ENCODE assay signal across 9 cellular contexts in the genomic region with DNA sequence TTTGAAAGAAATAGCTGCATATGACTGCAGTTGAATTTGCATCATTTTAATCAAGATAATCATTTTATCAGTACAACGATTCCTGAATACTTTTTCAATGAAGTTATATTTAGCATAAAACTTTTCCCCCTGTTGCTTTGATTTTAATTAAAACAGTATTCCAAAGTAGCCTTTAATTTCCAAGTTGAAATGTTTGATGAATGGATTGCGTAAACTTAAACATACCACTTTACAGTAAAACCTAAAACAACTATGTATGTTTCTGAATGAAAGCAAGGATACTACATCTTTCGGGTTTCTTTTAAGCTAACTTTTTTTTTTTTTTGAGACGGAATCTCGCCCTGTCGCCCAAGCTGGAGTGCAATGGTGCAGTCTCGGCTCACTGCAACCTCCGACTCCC. TPM values are rescaled to one million over a fixed set of nuclear protein-coding genes. Genes with fewer than 3 reads are reported as not detected.
DNase-seq lines count a peak whose midpoint lies in the region; ATAC-seq, FAIRE-seq and TF ChIP-seq lines count a peak whose summit lies in the region.
"Had no signal": no experiment of that assay in that cellular context is flagged by ENCODE, and none has a peak within 500 bp of the region (broad histone marks: within the 10 kb centered on the region; RNA-seq: fewer than 3 reads in every experiment).

No MANE protein-coding gene starts in this region.

- H4K5ac ChIP-seq in IMR-90 (ENCODE audit: low read depth, low read length), result no peak overlapping the region

- H3K9me1 ChIP-seq in IMR-90 (ENCODE audit: insufficient read depth, low read length), result no peaks in the 10 kb centered on the region; the same call in 1 of the 2 replicates

- peak overlapping the region; percentile 95 for H3K4me3 Mint-ChIP-seq in central memory CD8-positive, alpha-beta T cell

- H3K4me1 ChIP-seq in A673 (ENCODE audit: insufficient read depth, low read length, poor library complexity, severe bottlenecking) (peaks cover 7% of the 10 kb centered on the region), IMR-90 (ENCODE audit: control insufficient read depth, insufficient read depth, low read length) (peaks cover 2% of the 10 kb centered on the region; the same call in 1 of the 2 replicates), muscle layer of duodenum (ENCODE audit: control insufficient read depth in 1 of 2, insufficient read depth in 2 of 2, low read length in 2 of 2) (peaks cover 4 to 15% of the 10 kb centered on the region in 2 donors)

- no peak overlapping the region for H4K91ac ChIP-seq in IMR-90 (ENCODE audit: insufficient read depth, low read depth, low read length)

- H3K4ac ChIP-seq in IMR-90 (ENCODE audit: low read depth, low read length), result no peak overlapping the region

- H2BK15ac ChIP-seq in IMR-90 (ENCODE audit: low read depth, low read length), result no peak overlapping the region

- TF ChIP-seq CTCF in A673 (conservative IDR thresholded peaks at IDR 0.05; ENCODE audit: low read depth, low read length) (no peak), IMR-90 (conservative IDR thresholded peaks at IDR 0.05; ENCODE audit: low read depth, low read length) (no peak)

- peak overlapping the region; percentile 78 for H3K4me3 ChIP-seq in A673 (ENCODE audit: low read depth, low read length, poor library complexity, severe bottlenecking)
- peak overlapping the region; percentile 58 for H3K4me3 ChIP-seq in IMR-90 (ENCODE audit: insufficient read depth, low read depth, low read length)
- H3K4me3 ChIP-seq in muscle layer of duodenum (ENCODE audit: low read depth in 1 of 2, low read length in 2 of 2), result peak overlapping the region; percentile 86 to 88

- H2BK120ac ChIP-seq in IMR-90 (ENCODE audit: low read depth, low read length), result no peak overlapping the region

- peak overlapping the region; percentile 82; the same call in 1 of the 2 replicates for H3K23ac ChIP-seq in IMR-90 (ENCODE audit: low read depth, low read length)

- TF ChIP-seq RAD21 in IMR-90 (IDR thresholded peaks at IDR 0.05; ENCODE audit: low read length), result no peak

- dilution Hi-C loops in IMR-90 (cut with HindIII; ENCODE audit: low sequenced_read_pairs, unreplicated experiment), result no loop called here

- H2BK5ac ChIP-seq in IMR-90 (ENCODE audit: low read depth, low read length, poor library complexity, severe bottlenecking), result no peak overlapping the region

- no peak for FAIRE-seq in urothelium cell line (lab: Jason Lieb, UNC)
- FAIRE-seq: G401.6 had no signal

- H3K27me3 Mint-ChIP-seq in central memory CD8-positive, alpha-beta T cell, result no peaks in the 10 kb centered on the region

- no CpG with 5 or more reads among the region's 8 CpGs for WGBS in IMR-90 (ENCODE audit: extremely low coverage in 2 of 2, insufficient read length in 1 of 2), 2 experiments

- no TSS peak for BruUV-seq in A673 (replicated peaks; lab: Mats Ljungman, UMichigan)
- BruUV-seq in IMR-90 (replicated peaks; lab: Mats Ljungman, UMichigan), result no TSS peak

- peaks cover 15% of the 10 kb centered on the region for H3K36me3 Mint-ChIP-seq in central memory CD8-positive, alpha-beta T cell (ENCODE audit: insufficient read depth)

- H4K20me1 ChIP-seq in IMR-90 (ENCODE audit: insufficient read depth, low read length), result no peaks in the 10 kb centered on the region

- no peak overlapping the region for H2AFZ ChIP-seq in IMR-90 (replicated peaks; ENCODE audit: low read length, poor library complexity)

- peaks cover 26% of the 10 kb centered on the region for H3K4me1 Mint-ChIP-seq in central memory CD8-positive, alpha-beta T cell

- no peak overlapping the region for H2AK9ac ChIP-seq in IMR-90 (replicated peaks; ENCODE audit: low read depth, low read length, poor library complexity)

- H2AK5ac ChIP-seq in IMR-90 (ENCODE audit: low read depth, low read length), result no peak overlapping the region

- in situ Hi-C loops in IMR-90 (cut with MboI; ENCODE audit: low sequenced_read_pairs), result no loop called here

- H3K9ac ChIP-seq in IMR-90 (ENCODE audit: low read depth, low read length), result peak overlapping the region; percentile 94; the same call in 1 of the 2 replicates

- peak overlapping the region; percentile 53 for H3K27ac Mint-ChIP-seq in central memory CD8-positive, alpha-beta T cell (ENCODE audit: low read depth)

- CTCF ChIA-PET in A673 (lab: Charles Lee), result no interaction called here
- CTCF ChIA-PET in IMR-90 (lab: Yijun Ruan, JAX), result no interaction called here

- intact Hi-C loops in A673 (cut with micrococcal nuclease; ENCODE audit: unreplicated experiment), result no loop called here
- intact Hi-C loops in IMR-90 (cut with micrococcal nuclease), result no loop called here

- DNase-seq in A673 (ENCODE audit: low spot score) (no peak), IMR-90 (no peak), AG20443 (ENCODE audit: low spot score) (no peak), urothelium cell line (ENCODE audit: low spot score) (no peak)
- no peak for DNase-seq in central memory CD8-positive, alpha-beta T cell (ENCODE audit: low spot score in 2 of 2)

- H3K36me3 ChIP-seq in A673 (ENCODE audit: insufficient read depth, low read length, poor library complexity, severe bottlenecking) (no peaks in the 10 kb centered on the region), IMR-90 (ENCODE audit: control insufficient read depth, insufficient read depth, low read length) (peaks cover 2% of the 10 kb centered on the region; the same call in 1 of the 2 replicates), muscle layer of duodenum (ENCODE audit: control insufficient read depth in 1 of 2, insufficient read depth in 2 of 2, low read length in 2 of 2) (no peaks in the 10 kb centered on the region)

- ATAC-seq in IMR-90 (ENCODE audit: low read depth), result no peak
- no peak for ATAC-seq in central memory CD8-positive, alpha-beta T cell (replicated peaks; ENCODE audit: extremely low read depth, poor library complexity, severe bottlenecking)
- ATAC-seq in GM21515 (IDR thresholded peaks at IDR 0.05; ENCODE audit: unreplicated experiment), result no peak
- ATAC-seq in HG03565 (IDR thresholded peaks at IDR 0.05; ENCODE audit: unreplicated experiment), result no peak

- no peak overlapping the region for H3K56ac ChIP-seq in IMR-90 (ENCODE audit: extremely low read depth, insufficient read depth, low read length)

- no peak for TF ChIP-seq POLR2A in IMR-90 (IDR thresholded peaks at IDR 0.05; ENCODE audit: low read depth, low read length)

- H3K27ac ChIP-seq in A673 (ENCODE audit: low read depth, low read length, poor library complexity, severe bottlenecking), result peak overlapping the region; percentile 89
- H3K27ac ChIP-seq in IMR-90 (ENCODE audit: insufficient read depth, low read length), result no peak overlapping the region
- H3K27ac ChIP-seq in muscle layer of duodenum (ENCODE audit: low read length), result no peak overlapping the region

- H3K4me2 ChIP-seq in IMR-90 (ENCODE audit: low read depth, low read length), result peak overlapping the region; percentile 100

- H3K9me3 ChIP-seq in A673 (ENCODE audit: low read depth, low read length, poor library complexity, severe bottlenecking), result no peaks in the 10 kb centered on the region
- H3K9me3 ChIP-seq in IMR-90 (ENCODE audit: control insufficient read depth, insufficient read depth, low read length), result no peaks in the 10 kb centered on the region
- no peaks in the 10 kb centered on the region for H3K9me3 ChIP-seq in muscle layer of duodenum (ENCODE audit: control insufficient read depth in 1 of 2, low read length in 2 of 2)

- POLR2A ChIA-PET in A673 (lab: Charles Lee; ENCODE audit: low non-redundant PET), result no interaction called here
- POLR2A ChIA-PET in IMR-90 (lab: Charles Lee; ENCODE audit: unreplicated experiment), result no interaction called here

- H3K79me1 ChIP-seq in IMR-90 (ENCODE audit: low read depth in 1 of 2, low read length in 2 of 2), result peaks cover 0 to 29% of the 10 kb centered on the region in 2 experiments; a peak in 2 of 4 replicates

- H3K18ac ChIP-seq in IMR-90 (ENCODE audit: low read depth, low read length), result no peak overlapping the region

- H3K9me3 Mint-ChIP-seq in central memory CD8-positive, alpha-beta T cell, result no peaks in the 10 kb centered on the region

- no peak overlapping the region for H2BK20ac ChIP-seq in IMR-90 (ENCODE audit: low read depth, low read length)

- H4K8ac ChIP-seq in IMR-90 (ENCODE audit: low read depth in 2 of 2, low read length in 2 of 2), result no peak overlapping the region

- H3K27me3 ChIP-seq in A673 (replicated peaks; ENCODE audit: insufficient read depth, low read depth, low read length, poor library complexity) (no peaks in the 10 kb centered on the region), IMR-90 (ENCODE audit: control insufficient read depth, insufficient read depth, low read length) (no peaks in the 10 kb centered on the region), muscle layer of duodenum (ENCODE audit: low read depth, low read length) (no peaks in the 10 kb centered on the region)

- no peak overlapping the region for H3K14ac ChIP-seq in IMR-90 (replicated peaks; ENCODE audit: low read depth, low read length)

TF ChIP-seq in IMR-90, 13 proteins besides CTCF, POLR2A, EP300 and RAD21 (continues in another document):
- TF ChIP-seq, protein P1, sequence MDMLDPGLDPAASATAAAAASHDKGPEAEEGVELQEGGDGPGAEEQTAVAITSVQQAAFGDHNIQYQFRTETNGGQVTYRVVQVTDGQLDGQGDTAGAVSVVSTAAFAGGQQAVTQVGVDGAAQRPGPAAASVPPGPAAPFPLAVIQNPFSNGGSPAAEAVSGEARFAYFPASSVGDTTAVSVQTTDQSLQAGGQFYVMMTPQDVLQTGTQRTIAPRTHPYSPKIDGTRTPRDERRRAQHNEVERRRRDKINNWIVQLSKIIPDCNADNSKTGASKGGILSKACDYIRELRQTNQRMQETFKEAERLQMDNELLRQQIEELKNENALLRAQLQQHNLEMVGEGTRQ (IDR thresholded peaks at IDR 0.05; ENCODE audit: low read depth, low read length), result no peak
- no peak for TF ChIP-seq MAFK (IDR thresholded peaks at IDR 0.05; ENCODE audit: low read depth, low read length)
- TF ChIP-seq NFE2L2 (IDR thresholded peaks at IDR 0.05; ENCODE audit: low read depth, low read length), result no peak
- TF ChIP-seq SMC3 (IDR thresholded peaks at IDR 0.05; ENCODE audit: low read depth, low read length), result no peak
- TF ChIP-seq MAZ (IDR thresholded peaks at IDR 0.05; ENCODE audit: borderline replicate concordance, low read depth, low read length), result no peak

RNA-seq across cellular contexts. Expression of a gene that starts 1.4 kb away (rescaled TPM):
- total RNA-seq in A673 (2021) (40.2 and 40.6 TPM in 2 replicates), IMR-90 (2012; rRNA removed) (14.5 and 21.1 TPM in 2 replicates)
- polyA plus RNA-seq in IMR-90 (2012; rRNA removed), result 4.8 and 5.3 TPM in 2 replicates
- polyA plus RNA-seq in IMR-90 (2012; cell fraction: cytosol; rRNA removed), result 1.2 and 2.2 TPM in 2 replicates
- polyA plus RNA-seq in IMR-90 (2012; cell fraction: nucleus; rRNA removed; ENCODE audit: low replicate concordance), result 0.72 and 3.0 TPM in 2 replicates

RNA-seq across cellular contexts. Expression of a gene that starts 25.1 kb away (rescaled TPM):
- 90.8 and 96.2 TPM in 2 replicates for total RNA-seq in A673 (2021)
- 65.2 and 120 TPM in 2 replicates for total RNA-seq in IMR-90 (2012; rRNA removed)
- polyA plus RNA-seq in IMR-90 (2012; rRNA removed), result 84.1 and 85.2 TPM in 2 replicates
- 40.5 and 41.5 TPM in 2 replicates for polyA plus RNA-seq in IMR-90 (2012; cell fraction: cytosol; rRNA removed)
- 9.0 and 37.0 TPM in 2 replicates for polyA plus RNA-seq in IMR-90 (2012; cell fraction: nucleus; rRNA removed; ENCODE audit: low replicate concordance)

RNA-seq across cellular contexts. Expression of a gene that starts 53.9 kb away (rescaled TPM):
- total RNA-seq in A673 (2021) (66.0 and 66.7 TPM in 2 replicates), IMR-90 (2012; rRNA removed) (23.7 and 33.6 TPM in 2 replicates)
- polyA plus RNA-seq in IMR-90 (2012; rRNA removed), result 48.9 and 49.7 TPM in 2 replicates
- polyA plus RNA-seq in IMR-90 (2012; cell fraction: cytosol; rRNA removed), result 9.0 and 31.9 TPM in 2 replicates
- 31.3 and 47.1 TPM in 2 replicates for polyA plus RNA-seq in IMR-90 (2012; cell fraction: nucleus; rRNA removed; ENCODE audit: low replicate concordance)
